ENCODE assay signal across 1 cellular context in genomic region chr16:17149904-17150483, GRCh38.
A peak's percentile ranks its signal among the peaks of the same experiment; 100 is the strongest.
TF ChIP-seq lines count a peak whose summit lies in the region.

No MANE protein-coding gene starts in this region.

TF ChIP-seq in HepG2, 621 proteins besides CTCF, POLR2A, EP300 and RAD21 (continued from another document and continues in another):
- TF ChIP-seq AKNA (CRISPR knock-in tag; IDR thresholded peaks at IDR 0.05; ENCODE audit: borderline replicate concordance) (0 out of 2 replicates have a peak, but pooled peaks have one; percentile 51), ESRRA (CRISPR knock-in tag; IDR thresholded peaks at IDR 0.05; ENCODE audit: low read depth) (no peak), ZNF335 (CRISPR knock-in tag; IDR thresholded peaks at IDR 0.05) (no peak), CCAR2 (optimal IDR thresholded peaks at IDR 0.05; ENCODE audit: low read depth, low read length) (no peak), PLRG1 (conservative IDR thresholded peaks at IDR 0.05) (no peak), ZNF607 (CRISPR knock-in tag; IDR thresholded peaks at IDR 0.05; ENCODE audit: borderline replicate concordance) (peak; percentile 67; the same call in 1 of the 2 replicates), ZSCAN9 (CRISPR knock-in tag; IDR thresholded peaks at IDR 0.05; ENCODE audit: borderline replicate concordance) (peak; percentile 92), ZNF549 (CRISPR knock-in tag; IDR thresholded peaks at IDR 0.05) (no peak), CERS6 (CRISPR knock-in tag; IDR thresholded peaks at IDR 0.05) (peak; percentile 70; the same call in 1 of the 2 replicates), SOX5 (CRISPR knock-in tag; IDR thresholded peaks at IDR 0.05; ENCODE audit: borderline replicate concordance) (0 out of 2 replicates have a peak, but pooled peaks have one; percentile 12), ZNF121 (CRISPR knock-in tag; IDR thresholded peaks at IDR 0.05) (no peak), ARID5B (CRISPR knock-in tag; IDR thresholded peaks at IDR 0.05) (peak; percentile 23; the same call in 1 of the 2 replicates), ZNF776 (CRISPR knock-in tag; IDR thresholded peaks at IDR 0.05) (no peak), ZBTB25 (CRISPR knock-in tag; IDR thresholded peaks at IDR 0.05) (peak; percentile 62; the same call in 1 of the 2 replicates), ZBTB4 (CRISPR knock-in tag; IDR thresholded peaks at IDR 0.05; ENCODE audit: borderline replicate concordance) (no peak), NR2F2 (IDR thresholded peaks at IDR 0.05; ENCODE audit: borderline replicate concordance, low read depth) (no peak), CC2D1A (CRISPR knock-in tag; IDR thresholded peaks at IDR 0.05) (no peak), ZNF761 (CRISPR knock-in tag; conservative IDR thresholded peaks at IDR 0.05) (no peak), NCOA5 (CRISPR knock-in tag; IDR thresholded peaks at IDR 0.05) (no peak), RARA (CRISPR knock-in tag; IDR thresholded peaks at IDR 0.05) (peak; percentile 54; the same call in 1 of the 2 replicates), NAIF1 (CRISPR knock-in tag; IDR thresholded peaks at IDR 0.05; ENCODE audit: borderline replicate concordance) (no peak), CSRNP2 (CRISPR knock-in tag; conservative IDR thresholded peaks at IDR 0.05; ENCODE audit: low read depth) (no peak), RXRB (CRISPR knock-in tag; IDR thresholded peaks at IDR 0.05; ENCODE audit: borderline replicate concordance) (0 out of 2 replicates have a peak, but pooled peaks have one; percentile 10), PATZ1 (CRISPR knock-in tag; IDR thresholded peaks at IDR 0.05) (no peak), GLI4 (CRISPR knock-in tag; IDR thresholded peaks at IDR 0.05; ENCODE audit: borderline replicate concordance) (no peak), ZNF563 (CRISPR knock-in tag; IDR thresholded peaks at IDR 0.05) (no peak), KLF9 (CRISPR knock-in tag; IDR thresholded peaks at IDR 0.05; ENCODE audit: low read depth) (no peak), ERF (CRISPR knock-in tag; IDR thresholded peaks at IDR 0.05) (peak; percentile 54; the same call in 1 of the 2 replicates), NKX3-1 (CRISPR knock-in tag; IDR thresholded peaks at IDR 0.05) (peak; percentile 71; the same call in 1 of the 2 replicates), ZBTB39 (CRISPR knock-in tag; IDR thresholded peaks at IDR 0.05) (no peak), ZNF431 (CRISPR knock-in tag; IDR thresholded peaks at IDR 0.05; ENCODE audit: borderline replicate concordance, low read depth) (0 out of 2 replicates have a peak, but pooled peaks have one; percentile 59), SNAI1 (CRISPR knock-in tag; IDR thresholded peaks at IDR 0.05; ENCODE audit: borderline replicate concordance) (no peak), SIN3B (IDR thresholded peaks at IDR 0.05; ENCODE audit: low read length) (no peak), ATF3 (CRISPR knock-in tag; IDR thresholded peaks at IDR 0.05) (0 out of 2 replicates have a peak, but pooled peaks have one; percentile 47)
